In the genomic region with DNA sequence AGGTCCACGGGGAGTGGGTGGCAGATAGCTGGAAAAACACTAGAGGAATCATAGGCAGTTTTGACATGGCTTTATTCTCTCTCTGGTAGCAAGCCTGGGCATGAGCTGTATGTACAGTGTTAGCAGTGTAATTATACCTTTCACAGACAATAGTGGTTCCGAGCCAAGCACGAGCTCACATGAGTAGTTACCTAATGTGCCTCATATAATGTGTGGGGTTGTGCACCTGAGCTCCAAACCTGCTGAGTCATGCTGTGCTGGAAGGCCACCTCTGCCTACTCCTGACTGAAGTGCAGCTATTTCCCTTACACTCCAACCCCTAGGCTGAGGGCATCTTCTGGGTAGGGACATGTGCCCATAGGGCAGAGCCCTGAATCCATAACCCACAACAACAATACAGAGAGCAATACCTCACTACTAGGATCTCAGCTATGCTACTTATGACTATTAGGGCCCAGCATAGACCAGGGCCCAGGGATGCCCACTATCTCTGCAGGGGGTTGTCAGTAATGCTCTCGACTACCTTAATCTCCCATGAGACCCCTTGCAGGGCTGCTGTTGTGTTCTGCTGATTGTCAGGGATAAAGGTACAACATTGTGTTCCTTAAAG, we compare ENCODE assay signal across 21 cellular contexts.
DNase-seq lines count a peak whose midpoint lies in the region; ATAC-seq and TF ChIP-seq lines count a peak whose summit lies in the region.
"Had no signal": no experiment of that assay in that cellular context is flagged by ENCODE, and none has a peak within 500 bp of the region (broad histone marks: within the 10 kb centered on the region; RNA-seq: fewer than 3 reads in every experiment).

No MANE protein-coding gene starts in this region.

- CTCF ChIA-PET in Caco-2 (lab: Charles Lee) (no interaction called here), HEK293 (lab: Yijun Ruan, JAX) (interaction anchor here (1.2 kb wide), 1 partner anchor 27 kb away, joined by 3 read pairs; no protein-coding TSS in a partner anchor), OCI-LY7 (lab: Charles Lee; ENCODE audit: unreplicated experiment) (no interaction called here)

- DNase-seq in Caco-2: peak; percentile 55 to 58
- peak; percentile 39 for DNase-seq in OCI-LY7 (ENCODE audit: low spot score)
- DNase-seq in erythroblast (lab: John Stamatoyannopoulos, UW): peak; percentile 7 to 16
- DNase-seq in NCI-H2196 treated with DMSO at 0.1 percent for 48 hours (lab: John Stamatoyannopoulos, UW; ENCODE audit: unreplicated experiment): no peak
- no peak for DNase-seq in heart left ventricle
- no peak for DNase-seq in GM23248
- DNase-seq in NCI-H2029 (lab: John Stamatoyannopoulos, UW): no peak
- DNase-seq: activated CD4-positive, alpha-beta T cell treated with anti-CD3 and anti-CD28 coated beads, Interleukin-2, amount 50 U/mL, for 1 hour; cortex of kidney; esophagus squamous epithelium; glutamatergic neuron; H7; natural killer cell; NCI-H187 treated with DMSO at 0.1 percent for 48 hours; Peyer's patch; posterior cingulate gyrus; stimulated activated CD4-positive, alpha-beta T cell treated with anti-CD3 and anti-CD28 coated beads, Interleukin-4, amount 100 ng/mL, for 1 hour; substantia nigra had no signal

- no peak overlapping the region for H3K27ac Mint-ChIP-seq in Caco-2 (ENCODE audit: unreplicated experiment)
- H3K27ac Mint-ChIP-seq: activated naive CD4-positive, alpha-beta T cell treated with anti-CD3 and anti-CD28 coated beads, Interleukin-2, amount 50 U/mL, for 24 hours; natural killer cell had no signal

- H3K4me1 ChIP-seq in Caco-2 (no peaks in the 10 kb centered on the region), HEK293 (ENCODE audit: control insufficient read depth, insufficient read depth, low read length) (no peaks in the 10 kb centered on the region), OCI-LY7 (ENCODE audit: insufficient read depth, low read length, poor library complexity, severe bottlenecking) (no peaks in the 10 kb centered on the region), heart left ventricle (peaks cover 0 to 17% (median 10%) of the 10 kb centered on the region in 12 donors), GM23248 (ENCODE audit: insufficient read depth) (peaks cover 6% of the 10 kb centered on the region)
- H3K4me1 ChIP-seq: body of pancreas, Peyer's patch had no signal

- no peak overlapping the region for H3K27ac ChIP-seq in HEK293 (ENCODE audit: extremely low read depth, low read depth, low read length)
- no peak overlapping the region for H3K27ac ChIP-seq in OCI-LY7 (ENCODE audit: low read depth, low read length, poor library complexity, severe bottlenecking)
- no peak overlapping the region for H3K27ac ChIP-seq in heart left ventricle
- no peak overlapping the region for H3K27ac ChIP-seq in GM23248
- H3K27ac ChIP-seq: body of pancreas, esophagus squamous epithelium, Peyer's patch had no signal

- in situ Hi-C loops in GM23248 (cut with MboI): no loop called here

- H3K9me2 ChIP-seq in OCI-LY7 (ENCODE audit: insufficient read depth, low read length) (no peaks in the 10 kb centered on the region), GM23248 (ENCODE audit: insufficient read depth) (no peaks in the 10 kb centered on the region)

- no TSS peak for BruUV-seq in Caco-2 (replicated peaks; lab: Mats Ljungman, UMichigan)
- BruUV-seq in OCI-LY7 (replicated peaks; lab: Mats Ljungman, UMichigan): no TSS peak

- WGBS in heart left ventricle, 4 donors: 78 to 94% (median 85%) methylated on average over 4 of the region's 4 CpGs
- WGBS in GM23248 (ENCODE audit: low coverage in 1 of 2, low lambda C conversion rate in 2 of 2, missing lambda C conversion rate in 2 of 2), 2 experiments: 74 to 82% methylated on average over 4 of the region's 4 CpGs

- H3K36me3 ChIP-seq in Caco-2 (ENCODE audit: control insufficient read depth, insufficient read depth, low read length) (no peaks in the 10 kb centered on the region), HEK293 (ENCODE audit: control insufficient read depth in 2 of 2, insufficient read depth in 1 of 2, low read length in 2 of 2) (no peaks in the 10 kb centered on the region), OCI-LY7 (ENCODE audit: insufficient read depth, low read length) (no peaks in the 10 kb centered on the region), heart left ventricle (no peaks in the 10 kb centered on the region), GM23248 (ENCODE audit: low read depth) (no peaks in the 10 kb centered on the region)
- H3K36me3 ChIP-seq: esophagus squamous epithelium, Peyer's patch had no signal

- POLR2A ChIA-PET in Caco-2 (lab: Charles Lee): no interaction called here
- POLR2A ChIA-PET in HEK293 (lab: Yijun Ruan, JAX): no interaction called here
- POLR2A ChIA-PET in OCI-LY7 (lab: Charles Lee): no interaction called here

- H3K27me3 ChIP-seq in Caco-2 (replicated peaks; ENCODE audit: control insufficient read depth, insufficient read depth, low read length) (no peaks in the 10 kb centered on the region), heart left ventricle (no peaks in the 10 kb centered on the region), GM23248 (replicated peaks; ENCODE audit: insufficient read depth) (no peaks in the 10 kb centered on the region)
- H3K27me3 ChIP-seq: body of pancreas, esophagus squamous epithelium, Peyer's patch had no signal

- ATAC-seq in heart left ventricle: no peak
- ATAC-seq: body of pancreas, natural killer cell had no signal

- TF ChIP-seq POLR2A in erythroblast (IDR thresholded peaks at IDR 0.05; ENCODE audit: low read length) (no peak), heart left ventricle (IDR thresholded peaks at IDR 0.05) (no peak)

- H2AFZ ChIP-seq in OCI-LY7 (ENCODE audit: low read length): no peak overlapping the region
- H2AFZ ChIP-seq in GM23248: no peak overlapping the region

- H3K4me2 ChIP-seq in OCI-LY7 (ENCODE audit: low read length) (no peak overlapping the region), GM23248 (ENCODE audit: unreplicated experiment) (no peak overlapping the region)

- H3K36me3 Mint-ChIP-seq in Caco-2 (ENCODE audit: insufficient read depth, unreplicated experiment): no peaks in the 10 kb centered on the region
- H3K36me3 Mint-ChIP-seq: activated naive CD4-positive, alpha-beta T cell treated with anti-CD3 and anti-CD28 coated beads, Interleukin-2, amount 50 U/mL, for 24 hours; natural killer cell had no signal

- TF ChIP-seq CTCF in Caco-2 (IDR thresholded peaks at IDR 0.05; ENCODE audit: insufficient read depth in 1 of 2, low read depth in 1 of 2, low read length in 1 of 2, severe bottlenecking in 1 of 2, unreplicated experiment in 1 of 2) (no peak), HEK293 (tag by site-specific recombination; IDR thresholded peaks at IDR 0.05) (no peak), OCI-LY7 (conservative IDR thresholded peaks at IDR 0.05; ENCODE audit: low read length) (no peak), heart left ventricle (IDR thresholded peaks at IDR 0.05) (no peak)

- no peaks in the 10 kb centered on the region for H3K4me1 Mint-ChIP-seq in Caco-2 (ENCODE audit: low read depth, unreplicated experiment)
- H3K4me1 Mint-ChIP-seq: activated naive CD4-positive, alpha-beta T cell treated with anti-CD3 and anti-CD28 coated beads, Interleukin-2, amount 50 U/mL, for 24 hours; natural killer cell had no signal

- H3K79me2 ChIP-seq in OCI-LY7 (ENCODE audit: insufficient read depth, low read depth, low read length) (no peaks in the 10 kb centered on the region), GM23248 (ENCODE audit: insufficient read depth) (no peaks in the 10 kb centered on the region)

- intact Hi-C loops in Caco-2 (cut with micrococcal nuclease; ENCODE audit: unreplicated experiment) (no loop called here), OCI-LY7 (cut with micrococcal nuclease; ENCODE audit: unreplicated experiment) (no loop called here), heart left ventricle (cut with DNase I) (no loop called here)

- H3K4me3 ChIP-seq in Caco-2 (ENCODE audit: low read depth, low read length): no peak overlapping the region
- no peak overlapping the region for H3K4me3 ChIP-seq in HEK293 (ENCODE audit: low read depth, low read length)
- H3K4me3 ChIP-seq in OCI-LY7 (ENCODE audit: low read depth, low read length, poor library complexity, severe bottlenecking): no peak overlapping the region
- no peak overlapping the region for H3K4me3 ChIP-seq in heart left ventricle
- H3K4me3 ChIP-seq in GM23248: no peak overlapping the region
- H3K4me3 ChIP-seq: body of pancreas, esophagus squamous epithelium, Peyer's patch had no signal

- peaks cover 18% of the 10 kb centered on the region for H3K9me3 Mint-ChIP-seq in Caco-2 (ENCODE audit: unreplicated experiment)
- H3K9me3 Mint-ChIP-seq: natural killer cell had no signal

- no peaks in the 10 kb centered on the region for H3K27me3 Mint-ChIP-seq in Caco-2 (ENCODE audit: insufficient read depth, unreplicated experiment)

- H4K20me1 ChIP-seq in OCI-LY7 (ENCODE audit: insufficient read depth, low read length) (no peaks in the 10 kb centered on the region), GM23248 (ENCODE audit: insufficient read depth) (no peaks in the 10 kb centered on the region)

- H3K9me3 ChIP-seq in Caco-2 (peaks cover 24% of the 10 kb centered on the region), HEK293 (ENCODE audit: control insufficient read depth, insufficient read depth, low read depth, low read length) (no peaks in the 10 kb centered on the region), OCI-LY7 (ENCODE audit: low read length) (peaks cover 9% of the 10 kb centered on the region; the same call in 1 of the 2 replicates), heart left ventricle (peaks cover 0 to 7% (median 0%) of the 10 kb centered on the region in 12 donors), GM23248 (ENCODE audit: low read depth) (no peaks in the 10 kb centered on the region)
- H3K9me3 ChIP-seq: body of pancreas, esophagus squamous epithelium, Peyer's patch had no signal

- H3K4me3 Mint-ChIP-seq in Caco-2 (ENCODE audit: unreplicated experiment): no peak overlapping the region
- H3K4me3 Mint-ChIP-seq: activated naive CD4-positive, alpha-beta T cell treated with anti-CD3 and anti-CD28 coated beads, Interleukin-2, amount 50 U/mL, for 24 hours; natural killer cell had no signal

- H3F3A ChIP-seq in GM23248 (ENCODE audit: insufficient read depth): no peaks in the 10 kb centered on the region

- no peak overlapping the region for H3K9ac ChIP-seq in GM23248

TF ChIP-seq in HEK293, 187 proteins besides CTCF, POLR2A, EP300 and RAD21 (continues in another document):
- TF ChIP-seq SP3 (tag by site-specific recombination; IDR thresholded peaks at IDR 0.05) (no peak), ZNF549 (tag by site-specific recombination; IDR thresholded peaks at IDR 0.05) (peak; percentile 35; the same call in 1 of the 2 replicates)
- TF ChIP-seq, protein P1, sequence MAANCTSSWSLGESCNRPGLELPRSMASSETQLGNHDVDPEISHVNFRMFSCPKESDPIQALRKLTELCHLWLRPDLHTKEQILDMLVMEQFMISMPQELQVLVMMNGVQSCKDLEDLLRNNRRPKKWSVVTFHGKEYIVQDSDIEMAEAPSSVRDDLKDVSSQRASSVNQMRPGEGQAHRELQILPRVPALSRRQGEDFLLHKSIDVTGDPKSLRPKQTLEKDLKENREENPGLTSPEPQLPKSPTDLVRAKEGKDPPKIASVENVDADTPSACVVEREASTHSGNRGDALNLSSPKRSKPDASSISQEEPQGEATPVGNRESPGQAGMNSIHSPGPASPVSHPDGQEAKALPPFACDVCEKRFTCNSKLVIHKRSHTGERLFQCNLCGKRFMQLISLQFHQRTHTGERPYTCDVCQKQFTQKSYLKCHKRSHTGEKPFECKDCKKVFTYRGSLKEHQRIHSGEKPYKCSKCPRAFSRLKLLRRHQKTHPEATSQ (tag by site-specific recombination; IDR thresholded peaks at IDR 0.05): no peak

Comparison
In these comparisons a context has a peak if more than half of its experiments do, and no peak if none do; other contexts are left out.
1. DNase-seq: peak in Caco-2 (2 of 2), OCI-LY7 (single experiment) and erythroblast (2 of 2); none in NCI-H2196 treated with DMSO at 0.1 percent for 48 hours (single experiment), heart left ventricle (0 of 5), GM23248 (single experiment) and NCI-H2029 (single experiment).